ENCODE assay signal across 38 cellular contexts in the genomic region with DNA sequence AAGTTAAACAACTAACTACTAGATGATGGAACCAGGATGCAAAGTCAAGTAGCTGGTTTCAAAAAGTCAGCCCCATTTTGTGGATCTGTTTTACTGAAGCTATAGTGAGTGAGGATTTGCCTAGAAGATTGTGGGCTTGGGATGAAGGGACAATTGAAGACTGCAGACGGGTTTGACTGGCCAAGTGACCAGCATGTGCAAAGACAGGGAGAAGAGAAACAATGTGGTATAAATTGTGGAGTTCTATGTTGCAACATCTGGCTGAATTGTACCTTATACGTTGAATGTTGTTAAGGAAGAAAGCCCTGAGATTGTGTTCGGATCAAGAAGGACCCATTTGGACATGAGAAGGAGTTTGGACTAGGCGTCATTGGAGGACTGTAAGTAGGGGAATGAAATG.
"Had no signal": no experiment of that assay in that cellular context is flagged by ENCODE, and none has a peak within 500 bp of the region (broad histone marks: within the 10 kb centered on the region; RNA-seq: fewer than 3 reads in every experiment).

No MANE protein-coding gene starts in this region.

- H3K27ac Mint-ChIP-seq: activated naive CD4-positive, alpha-beta T cell treated with anti-CD3 and anti-CD28 coated beads for 36 hours; activated naive CD4-positive, alpha-beta T cell treated with anti-CD3 and anti-CD28 coated beads, Interleukin-2, amount 10 ng/mL, durations not matched to agents 7 days and 5 days; activated naive CD4-positive, alpha-beta T cell treated with anti-CD3 and anti-CD28 coated beads, Interleukin-2, amount 50 U/mL, for 24 hours; activated naive CD4-positive, alpha-beta T cell treated with anti-CD3 and anti-CD28 coated beads, Interleukin-2, amount 50 U/mL, for 72 hours; activated naive CD8-positive, alpha-beta T cell; activated naive CD8-positive, alpha-beta T cell treated with anti-CD3 and anti-CD28 coated beads for 36 hours; activated naive CD8-positive, alpha-beta T cell treated with anti-CD3 and anti-CD28 coated beads, Interleukin-2, amount 10 ng/mL, durations not matched to agents 7 days and 5 days; activated naive CD8-positive, alpha-beta T cell treated with anti-CD3 and anti-CD28 coated beads, Interleukin-2, amount 50 U/mL, for 24 hours; activated T-cell treated with anti-CD3 and anti-CD28 coated beads, Interleukin-2, amount 50 U/mL, for 24 hours; activated T-cell treated with anti-CD3 and anti-CD28 coated beads, Interleukin-2, amount 50 U/mL, for 72 hours; activated T-helper 1 cell treated with anti-CD3 and anti-CD28 coated beads, Interleukin-12 subunit alpha, Interleukin-12 subunit beta, Interleukin-2, Interleukin-4 antibody, amounts not matched to agents 30 ng/mL and 10 ng/mL and 1 ng/mL, durations not matched to agents 14 hours and 24 hours and 36 hours; activated T-helper 17 cell treated with anti-CD3 and anti-CD28 coated beads, Interleukin-2, amount 50 U/mL, for 72 hours; activated T-helper 2 cell treated with anti-CD3 and anti-CD28 coated beads, Interferon-gamma antibody, Interleukin-2, Interleukin-4, amounts not matched to agents 10 μg/mL and 5 μg/mL and 100 μg/mL, durations not matched to agents 14 hours and 24 hours and 36 hours; brain had no signal

- H3K9me3 ChIP-seq: adrenal gland, ascending aorta, body of pancreas, breast epithelium had no signal

- H3K27ac ChIP-seq: adrenal gland, ascending aorta, body of pancreas, brain microvascular endothelial cell, breast epithelium, cardiac muscle cell had no signal

- H3K27me3 ChIP-seq: adrenal gland, ascending aorta, body of pancreas, brain microvascular endothelial cell, breast epithelium, cardiac muscle cell had no signal

- H3K4me1 Mint-ChIP-seq: activated naive CD4-positive, alpha-beta T cell treated with anti-CD3 and anti-CD28 coated beads, Interleukin-2, amount 10 ng/mL, durations not matched to agents 7 days and 5 days; activated naive CD4-positive, alpha-beta T cell treated with anti-CD3 and anti-CD28 coated beads, Interleukin-2, amount 50 U/mL, for 24 hours; activated naive CD8-positive, alpha-beta T cell treated with anti-CD3 and anti-CD28 coated beads for 36 hours; activated naive CD8-positive, alpha-beta T cell treated with anti-CD3 and anti-CD28 coated beads, Interleukin-2, amount 10 ng/mL, durations not matched to agents 7 days and 5 days; activated naive CD8-positive, alpha-beta T cell treated with anti-CD3 and anti-CD28 coated beads, Interleukin-2, amount 50 U/mL, for 24 hours; activated T-helper 17 cell treated with anti-CD3 and anti-CD28 coated beads, Interleukin-2, amount 50 U/mL, for 72 hours; central memory CD8-positive, alpha-beta T cell had no signal

- H3K4me1 ChIP-seq: adrenal gland, ascending aorta, body of pancreas, breast epithelium had no signal

- H3K9me3 Mint-ChIP-seq: activated naive CD4-positive, alpha-beta T cell treated with anti-CD3 and anti-CD28 coated beads for 36 hours; activated naive CD4-positive, alpha-beta T cell treated with anti-CD3 and anti-CD28 coated beads, Interleukin-2, amount 10 ng/mL, durations not matched to agents 7 days and 5 days; activated naive CD4-positive, alpha-beta T cell treated with anti-CD3 and anti-CD28 coated beads, Interleukin-2, amount 50 U/mL, for 24 hours; activated naive CD4-positive, alpha-beta T cell treated with anti-CD3 and anti-CD28 coated beads, Interleukin-2, amount 50 U/mL, for 72 hours; activated naive CD8-positive, alpha-beta T cell treated with anti-CD3 and anti-CD28 coated beads for 36 hours; activated naive CD8-positive, alpha-beta T cell treated with anti-CD3 and anti-CD28 coated beads, Interleukin-2, amount 10 ng/mL, durations not matched to agents 7 days and 5 days; activated naive CD8-positive, alpha-beta T cell treated with anti-CD3 and anti-CD28 coated beads, Interleukin-2, amount 50 U/mL, for 24 hours; activated T-cell treated with anti-CD3 and anti-CD28 coated beads, Interleukin-2, amount 50 U/mL, for 24 hours; activated T-cell treated with anti-CD3 and anti-CD28 coated beads, Interleukin-2, amount 50 U/mL, for 4 hours; activated T-cell treated with anti-CD3 and anti-CD28 coated beads, Interleukin-2, amount 50 U/mL, for 72 hours; activated T-helper 1 cell treated with anti-CD3 and anti-CD28 coated beads, Interleukin-12 subunit alpha, Interleukin-12 subunit beta, Interleukin-2, Interleukin-4 antibody, amounts not matched to agents 30 ng/mL and 10 ng/mL and 1 ng/mL, durations not matched to agents 14 hours and 24 hours and 36 hours; activated T-helper 17 cell treated with anti-CD3 and anti-CD28 coated beads, Interleukin-2, amount 50 U/mL, for 72 hours; activated T-helper 2 cell treated with anti-CD3 and anti-CD28 coated beads, Interferon-gamma antibody, Interleukin-2, Interleukin-4, amounts not matched to agents 10 μg/mL and 5 μg/mL and 100 μg/mL, durations not matched to agents 14 hours and 24 hours and 36 hours; brain; central memory CD8-positive, alpha-beta T cell had no signal

- H3K27me3 Mint-ChIP-seq: activated naive CD4-positive, alpha-beta T cell treated with anti-CD3 and anti-CD28 coated beads, Interleukin-2, amount 10 ng/mL, durations not matched to agents 7 days and 5 days; activated naive CD8-positive, alpha-beta T cell; activated naive CD8-positive, alpha-beta T cell treated with anti-CD3 and anti-CD28 coated beads for 36 hours had no signal

- H3K4me3 Mint-ChIP-seq: activated naive CD4-positive, alpha-beta T cell treated with anti-CD3 and anti-CD28 coated beads for 36 hours; activated naive CD4-positive, alpha-beta T cell treated with anti-CD3 and anti-CD28 coated beads, Interleukin-2, amount 10 ng/mL, durations not matched to agents 7 days and 5 days; activated naive CD4-positive, alpha-beta T cell treated with anti-CD3 and anti-CD28 coated beads, Interleukin-2, amount 50 U/mL, for 24 hours; activated naive CD8-positive, alpha-beta T cell; activated naive CD8-positive, alpha-beta T cell treated with anti-CD3 and anti-CD28 coated beads for 36 hours; activated naive CD8-positive, alpha-beta T cell treated with anti-CD3 and anti-CD28 coated beads, Interleukin-2, amount 10 ng/mL, durations not matched to agents 7 days and 5 days; activated naive CD8-positive, alpha-beta T cell treated with anti-CD3 and anti-CD28 coated beads, Interleukin-2, amount 50 U/mL, for 24 hours; activated T-cell treated with anti-CD3 and anti-CD28 coated beads, Interleukin-2, amount 50 U/mL, for 24 hours; activated T-cell treated with anti-CD3 and anti-CD28 coated beads, Interleukin-2, amount 50 U/mL, for 4 hours; activated T-cell treated with anti-CD3 and anti-CD28 coated beads, Interleukin-2, amount 50 U/mL, for 72 hours; activated T-helper 1 cell treated with anti-CD3 and anti-CD28 coated beads, Interleukin-12 subunit alpha, Interleukin-12 subunit beta, Interleukin-2, Interleukin-4 antibody, amounts not matched to agents 30 ng/mL and 10 ng/mL and 1 ng/mL, durations not matched to agents 14 hours and 24 hours and 36 hours; activated T-helper 17 cell treated with anti-CD3 and anti-CD28 coated beads, Interleukin-2, amount 50 U/mL, for 72 hours; brain; central memory CD8-positive, alpha-beta T cell had no signal

- H3K36me3 ChIP-seq: adrenal gland, ascending aorta, brain microvascular endothelial cell, breast epithelium, cardiac muscle cell had no signal

- DNase-seq: activated effector memory CD4-positive, alpha-beta T cell treated with anti-CD3 and anti-CD28 coated beads, Interleukin-2, amount 50 U/mL, for 16 hours; activated effector memory CD4-positive, alpha-beta T cell treated with Interleukin-2 at 50 U/mL for 16 hours; activated gamma-delta T cell; activated gamma-delta T cell treated with Interleukin-2 at 50 U/mL for 16 hours; activated naive CD4-positive, alpha-beta T cell; activated naive CD4-positive, alpha-beta T cell treated with anti-CD3 and anti-CD28 coated beads for 36 hours; activated naive CD4-positive, alpha-beta T cell treated with anti-CD3 and anti-CD28 coated beads, Interleukin-2, amount 10 ng/mL, durations not matched to agents 7 days and 5 days; activated naive CD4-positive, alpha-beta T cell treated with anti-CD3 and anti-CD28 coated beads, Interleukin-2, amount 50 U/mL, for 16 hours; activated naive CD4-positive, alpha-beta T cell treated with Interleukin-2 at 50 U/mL for 16 hours; activated naive CD8-positive, alpha-beta T cell treated with anti-CD3 and anti-CD28 coated beads for 36 hours; activated naive CD8-positive, alpha-beta T cell treated with anti-CD3 and anti-CD28 coated beads, Interleukin-2, amount 10 ng/mL, durations not matched to agents 7 days and 5 days; activated naive CD8-positive, alpha-beta T cell treated with anti-CD3 and anti-CD28 coated beads, Interleukin-2, amount 50 U/mL, for 24 hours; activated T-cell treated with anti-CD3 and anti-CD28 coated beads, Interleukin-2, amount 50 U/mL, for 1 hour; activated T-cell treated with anti-CD3 and anti-CD28 coated beads, Interleukin-2, amount 50 U/mL, for 24 hours; activated T-cell treated with anti-CD3 and anti-CD28 coated beads, Interleukin-2, amount 50 U/mL, for 4 hours; activated T-cell treated with anti-CD3 and anti-CD28 coated beads, Interleukin-2, amount 50 U/mL, for 48 hours; activated T-cell treated with anti-CD3 and anti-CD28 coated beads, Interleukin-2, amount 50 U/mL, for 72 hours; adrenal gland; amniotic stem cell; amygdala; anterior cingulate cortex; aorta; body of pancreas; brain microvascular endothelial cell; caudate nucleus; central memory CD4-positive, alpha-beta T cell; cerebellar nuclear complex had no signal

- ATAC-seq: activated naive CD4-positive, alpha-beta T cell treated with anti-CD3 and anti-CD28 coated beads, Interleukin-2, amount 50 U/mL, for 72 hours; activated naive CD8-positive, alpha-beta T cell treated with anti-CD3 and anti-CD28 coated beads, Interleukin-2, amount 50 U/mL, for 24 hours; activated T-cell treated with anti-CD3 and anti-CD28 coated beads, Interleukin-2, amount 50 U/mL, for 4 hours; activated T-cell treated with anti-CD3 and anti-CD28 coated beads, Interleukin-2, amount 50 U/mL, for 72 hours; activated T-helper 17 cell treated with anti-CD3 and anti-CD28 coated beads, Interleukin-2, amount 50 U/mL, for 72 hours; body of pancreas had no signal

- H3K4me3 ChIP-seq: adrenal gland, ascending aorta, body of pancreas, breast epithelium, cardiac muscle cell had no signal

- H3K36me3 Mint-ChIP-seq: activated naive CD4-positive, alpha-beta T cell treated with anti-CD3 and anti-CD28 coated beads, Interleukin-2, amount 10 ng/mL, durations not matched to agents 7 days and 5 days; activated naive CD4-positive, alpha-beta T cell treated with anti-CD3 and anti-CD28 coated beads, Interleukin-2, amount 50 U/mL, for 24 hours; activated naive CD4-positive, alpha-beta T cell treated with anti-CD3 and anti-CD28 coated beads, Interleukin-2, amount 50 U/mL, for 72 hours; activated naive CD8-positive, alpha-beta T cell; activated naive CD8-positive, alpha-beta T cell treated with anti-CD3 and anti-CD28 coated beads for 36 hours; activated naive CD8-positive, alpha-beta T cell treated with anti-CD3 and anti-CD28 coated beads, Interleukin-2, amount 10 ng/mL, durations not matched to agents 7 days and 5 days; brain had no signal
